In the genomic region with DNA sequence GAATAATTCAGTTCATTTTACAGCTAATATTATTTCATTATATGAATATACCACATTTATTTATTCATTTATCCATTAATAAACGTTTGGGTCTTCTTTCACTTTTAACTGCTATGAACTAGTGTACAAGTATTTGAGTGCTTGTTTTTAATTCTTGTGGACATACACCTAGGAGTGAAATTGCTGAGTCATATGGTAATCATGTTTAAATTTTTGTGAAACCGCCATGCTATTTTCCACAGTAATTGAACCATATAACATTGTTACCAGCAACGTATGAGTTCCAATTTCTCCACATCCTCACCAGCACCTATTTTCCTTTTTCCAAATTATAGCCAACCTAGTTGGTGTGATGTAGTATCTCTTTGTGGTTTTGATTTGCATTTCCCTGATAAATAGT, we compare ENCODE assay signal across 9 cellular contexts.
"Had no signal": no experiment of that assay in that cellular context is flagged by ENCODE, and none has a peak within 500 bp of the region (broad histone marks: within the 10 kb centered on the region; RNA-seq: fewer than 3 reads in every experiment).

No MANE protein-coding gene starts in this region.

- H3K9me3 Mint-ChIP-seq: HFFc6 had no signal

- H3K9me3 ChIP-seq: HAP-1 had no signal

- H3K27ac Mint-ChIP-seq: GM23338, HFFc6, IgD-negative memory B cell had no signal

- H3K27me3 Mint-ChIP-seq: IgD-negative memory B cell had no signal

- H3K4me3 ChIP-seq: GM23338, HAP-1 had no signal

- H2AFZ ChIP-seq: GM23338 had no signal

- H3K4me2 ChIP-seq: GM23338 had no signal

- H3K36me3 ChIP-seq: HAP-1 had no signal

- ATAC-seq: GM23338, HCT116 had no signal

- H3K27ac ChIP-seq: HL-60 had no signal

- H3K4me1 ChIP-seq: HAP-1 had no signal

- DNase-seq: H7, HFFc6, KG1 had no signal

- H3K4me3 Mint-ChIP-seq: GM23338, HFFc6, IgD-negative memory B cell had no signal

- FAIRE-seq: H1 had no signal

- H3K4me1 Mint-ChIP-seq: GM23338, IgD-negative memory B cell had no signal

- H3K36me3 Mint-ChIP-seq: IgD-negative memory B cell had no signal
